In genomic region chr18:77059294-77059916, GRCh38 we compare ENCODE assay signal across 9 cellular contexts.
DNase-seq lines count a peak whose midpoint lies in the region; ATAC-seq and TF ChIP-seq lines count a peak whose summit lies in the region.
"Had no signal": no experiment of that assay in that cellular context is flagged by ENCODE, and none has a peak within 500 bp of the region (broad histone marks: within the 10 kb centered on the region; RNA-seq: fewer than 3 reads in every experiment).

No MANE protein-coding gene starts in this region.

- H3K4me1 ChIP-seq in adipocyte (ENCODE audit: control insufficient read depth, insufficient read depth, low read length) (peaks cover 42% of the 10 kb centered on the region), vagina (peaks cover 40% of the 10 kb centered on the region)

- no peaks in the 10 kb centered on the region for H3K27me3 Mint-ChIP-seq in CD14-positive monocyte (ENCODE audit: low read depth in 3 of 3)

- H3K27me3 ChIP-seq in adipocyte (replicated peaks; ENCODE audit: control insufficient read depth, insufficient read depth, low read length) = no peaks in the 10 kb centered on the region
- H3K27me3 ChIP-seq in kidney epithelial cell (ENCODE audit: control insufficient read depth, insufficient read depth, low read length) = no peaks in the 10 kb centered on the region
- H3K27me3 ChIP-seq in vagina = no peaks in the 10 kb centered on the region

- intact Hi-C loops in CD14-positive monocyte (cut with micrococcal nuclease) = no loop called here
- intact Hi-C loops in vagina (cut with DNase I) = no loop called here

- ATAC-seq in GM18511 (IDR thresholded peaks at IDR 0.05; ENCODE audit: unreplicated experiment) = no peak

- H3K36me3 ChIP-seq in adipocyte (ENCODE audit: control insufficient read depth, insufficient read depth, low read length, severe bottlenecking) (peaks cover 10% of the 10 kb centered on the region), kidney epithelial cell (ENCODE audit: control insufficient read depth, insufficient read depth, low read length) (peaks cover 1% of the 10 kb centered on the region), vagina (no peaks in the 10 kb centered on the region)

- H3K9me3 Mint-ChIP-seq in CD14-positive monocyte = peaks cover 0 to 4% (median 0%) of the 10 kb centered on the region in 7 donors

- no peak for TF ChIP-seq POLR2A in vagina (IDR thresholded peaks at IDR 0.05)

- peak; percentile 71 for TF ChIP-seq CTCF in CD14-positive monocyte (IDR thresholded peaks at IDR 0.05)
- TF ChIP-seq CTCF in GM12874 (IDR thresholded peaks at IDR 0.05; ENCODE audit: insufficient read depth, low read depth, low read length) = peak; percentile 46
- TF ChIP-seq CTCF in kidney epithelial cell (IDR thresholded peaks at IDR 0.05; ENCODE audit: insufficient read depth, low read length, poor library complexity, severe bottlenecking) = peak; percentile 55
- peak; percentile 36 to 44 (median 37) for TF ChIP-seq CTCF in vagina (IDR thresholded peaks at IDR 0.05)

- H3K27ac Mint-ChIP-seq in CD14-positive monocyte = peak overlapping the region in 6 of 7 donors; percentile 61 to 100 (median 86)

- no peak overlapping the region for H3K9ac ChIP-seq in adipocyte (ENCODE audit: low read length)

- peak overlapping the region; percentile 89 for H3K27ac ChIP-seq in vagina

- peaks cover 75% of the 10 kb centered on the region for H3K4me1 Mint-ChIP-seq in CD14-positive monocyte

- H3K4me3 Mint-ChIP-seq in CD14-positive monocyte = no peak overlapping the region

- H3K9me3 ChIP-seq in adipocyte (ENCODE audit: control insufficient read depth, low read length) = no peaks in the 10 kb centered on the region
- no peaks in the 10 kb centered on the region for H3K9me3 ChIP-seq in vagina

- no peak for DNase-seq in CD14-positive monocyte (ENCODE audit: low spot score)
- DNase-seq in NCI-H526 (lab: John Stamatoyannopoulos, UW) = peak; percentile 34 to 70
- peak; percentile 72 for DNase-seq in adipocyte (ENCODE audit: low read depth)
- DNase-seq in kidney epithelial cell (ENCODE audit: low read depth) = no peak
- no peak for DNase-seq in vagina (ENCODE audit: extremely low spot score in 2 of 2)
- DNase-seq in cerebellum (ENCODE audit: low spot score) = no peak

- H3K36me3 Mint-ChIP-seq in CD14-positive monocyte = peaks cover 46 to 61% of the 10 kb centered on the region in 2 donors

- H3K4me3 ChIP-seq in adipocyte (ENCODE audit: low read length) (no peak overlapping the region), kidney epithelial cell (ENCODE audit: low read depth, low read length) (no peak overlapping the region), vagina (no peak overlapping the region)
- H3K4me3 ChIP-seq: skin epidermis had no signal

Comparison
In these comparisons a context has a peak if more than half of its experiments do, and no peak if none do; other contexts are left out.
1. DNase-seq: peak in NCI-H526 (2 of 2) and adipocyte (single experiment); none in CD14-positive monocyte (single experiment), kidney epithelial cell (single experiment), vagina (0 of 2) and cerebellum (single experiment).
2. Peak in every context shown above with its lines, with median percentiles within 50 percentile points of each other: CTCF ChIP-seq.